26 cellular contexts compared by ENCODE assay signal in the genomic region with DNA sequence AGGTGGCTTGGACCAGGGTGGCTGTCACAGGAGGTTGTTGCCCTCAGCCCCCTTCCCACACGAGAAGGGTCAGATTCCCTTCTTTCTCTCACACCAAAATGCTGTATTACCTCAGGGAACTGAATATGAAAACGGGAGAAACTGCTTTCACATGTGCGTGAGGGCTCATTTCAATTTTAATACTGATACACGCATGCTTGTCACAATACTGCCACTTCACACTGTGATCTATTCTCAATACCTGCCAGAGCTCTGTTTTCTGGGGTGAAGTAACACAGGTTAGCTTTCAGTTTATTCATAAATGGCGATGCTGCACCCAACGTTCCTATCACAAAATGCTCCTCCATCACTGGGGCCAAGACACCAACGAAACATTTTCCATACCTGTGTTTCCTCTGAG.
"Had no signal": no experiment of that assay in that cellular context is flagged by ENCODE, and none has a peak within 500 bp of the region (broad histone marks: within the 10 kb centered on the region; RNA-seq: fewer than 3 reads in every experiment).

No MANE protein-coding gene starts in this region.

- H3K36me3 Mint-ChIP-seq: natural killer cell treated with Interleukin-12 subunit alpha and Interleukin-12 subunit beta and Interleukin-15 and Interleukin-18, amount 100 ng/mL, for 72 hours had no signal

- H3K27me3 ChIP-seq: neural progenitor cell, neutrophil, ovary, right atrium auricular region, right lobe of liver, tibial artery, upper lobe of right lung had no signal

- H3K4me2 ChIP-seq: neural progenitor cell, smooth muscle cell had no signal

- H3K27ac ChIP-seq: left ventricle myocardium inferior, neural progenitor cell, neutrophil, ovary, right atrium auricular region, right lobe of liver, thoracic aorta, tibial artery, upper lobe of right lung had no signal

- H3K4me3 ChIP-seq: left ventricle myocardium inferior, lung, mucosa of descending colon, neural progenitor cell, ovary, right atrium auricular region, right lobe of liver, smooth muscle cell, thoracic aorta, tibial artery, upper lobe of right lung had no signal

- H3K36me3 ChIP-seq: ovary, right atrium auricular region, right lobe of liver, thoracic aorta, tibial artery had no signal

- H3K9me3 ChIP-seq: left ventricle myocardium inferior, mucosa of descending colon, neutrophil, ovary, right atrium auricular region, right lobe of liver, thoracic aorta, tibial artery, upper lobe of right lung had no signal

- H3K27me3 Mint-ChIP-seq: naive thymus-derived CD4-positive, alpha-beta T cell; natural killer cell treated with Interleukin-12 subunit alpha and Interleukin-12 subunit beta and Interleukin-15 and Interleukin-18, amount 100 ng/mL, for 72 hours; progenitor cell of endocrine pancreas; stimulated activated memory B cell treated with anti-CD40 and anti-IgM and Interleukin-4, amounts not matched to agents 10 μg/mL and 1 μg/mL and 100 μg/mL, for 72 hours; stimulated activated naive CD8-positive, alpha-beta T cell treated with anti-CD3 and anti-CD28 coated beads, Interleukin-15, amount 100 ng/mL, for 72 hours had no signal

- H3K4me1 Mint-ChIP-seq: neural progenitor cell; stimulated activated memory B cell treated with anti-CD40 and anti-IgM and Interleukin-4, amounts not matched to agents 10 μg/mL and 1 μg/mL and 100 μg/mL, for 72 hours; stimulated activated naive CD8-positive, alpha-beta T cell treated with anti-CD3 and anti-CD28 coated beads, Interleukin-15, amount 100 ng/mL, for 72 hours had no signal

- H3K9ac ChIP-seq: neural progenitor cell had no signal

- H2AFZ ChIP-seq: neural progenitor cell had no signal

- H3K27ac Mint-ChIP-seq: naive thymus-derived CD4-positive, alpha-beta T cell; natural killer cell treated with Interleukin-12 subunit alpha and Interleukin-12 subunit beta and Interleukin-15 and Interleukin-18, amount 100 ng/mL, for 72 hours; neural progenitor cell; stimulated activated memory B cell treated with anti-CD40 and anti-IgM and Interleukin-4, amounts not matched to agents 10 μg/mL and 1 μg/mL and 100 μg/mL, for 72 hours had no signal

- DNase-seq: hypothalamus; islet precursor cell; left ventricle myocardium inferior; midbrain; mucosa of descending colon; naive thymus-derived CD4-positive, alpha-beta T cell; ovary; right lobe of liver; stimulated activated CD4-positive, alpha-beta T cell treated with anti-CD3 and anti-CD28 coated beads, Interleukin-1b, Interleukin-23, amount 100 ng/mL, for 48 hours; stimulated activated CD4-positive, alpha-beta T cell treated with anti-CD3 and anti-CD28 coated beads, Interleukin-2, amount 100 ng/mL, for 48 hours; stimulated activated CD4-positive, alpha-beta T cell treated with anti-CD3 and anti-CD28 coated beads, Interleukin-4, amount 100 ng/mL, for 4 hours; stimulated activated CD8-positive, alpha-beta memory T cell treated with anti-CD3 and anti-CD28 coated beads, Interleukin-4, amount 100 ng/mL, for 48 hours; stimulated activated naive CD4-positive, alpha-beta T cell treated with Interleukin-2 at 50 U/mL for 16 hours; stimulated activated naive CD8-positive, alpha-beta T cell treated with anti-CD3 and anti-CD28 coated beads, Interleukin-15, amount 100 ng/mL, for 72 hours; tibial artery; trophoblast cell; upper lobe of right lung had no signal

- H3K9me3 Mint-ChIP-seq: naive thymus-derived CD4-positive, alpha-beta T cell; natural killer cell treated with Interleukin-12 subunit alpha and Interleukin-12 subunit beta and Interleukin-15 and Interleukin-18, amount 100 ng/mL, for 72 hours; neural progenitor cell; stimulated activated memory B cell treated with anti-CD40 and anti-IgM and Interleukin-4, amounts not matched to agents 10 μg/mL and 1 μg/mL and 100 μg/mL, for 72 hours; stimulated activated naive CD8-positive, alpha-beta T cell treated with anti-CD3 and anti-CD28 coated beads, Interleukin-15, amount 100 ng/mL, for 72 hours had no signal

- H3K4me3 Mint-ChIP-seq: naive thymus-derived CD4-positive, alpha-beta T cell; natural killer cell treated with Interleukin-12 subunit alpha and Interleukin-12 subunit beta and Interleukin-15 and Interleukin-18, amount 100 ng/mL, for 72 hours; neural progenitor cell; stimulated activated memory B cell treated with anti-CD40 and anti-IgM and Interleukin-4, amounts not matched to agents 10 μg/mL and 1 μg/mL and 100 μg/mL, for 72 hours; stimulated activated naive CD8-positive, alpha-beta T cell treated with anti-CD3 and anti-CD28 coated beads, Interleukin-15, amount 100 ng/mL, for 72 hours had no signal

- ATAC-seq: mucosa of descending colon; naive thymus-derived CD4-positive, alpha-beta T cell; natural killer cell treated with Interleukin-12 subunit alpha and Interleukin-12 subunit beta and Interleukin-15 and Interleukin-18, amount 100 ng/mL, for 72 hours; right lobe of liver; stimulated activated memory B cell treated with anti-CD40 and anti-IgM and Interleukin-4, amounts not matched to agents 10 μg/mL and 1 μg/mL and 100 μg/mL, for 72 hours; stimulated activated naive CD8-positive, alpha-beta T cell treated with anti-CD3 and anti-CD28 coated beads, Interleukin-15, amount 100 ng/mL, for 72 hours; upper lobe of right lung had no signal

- H3K4me1 ChIP-seq: right lobe of liver had no signal
